Comparison of ENCODE assay signal across 15 cellular contexts in the genomic region with DNA sequence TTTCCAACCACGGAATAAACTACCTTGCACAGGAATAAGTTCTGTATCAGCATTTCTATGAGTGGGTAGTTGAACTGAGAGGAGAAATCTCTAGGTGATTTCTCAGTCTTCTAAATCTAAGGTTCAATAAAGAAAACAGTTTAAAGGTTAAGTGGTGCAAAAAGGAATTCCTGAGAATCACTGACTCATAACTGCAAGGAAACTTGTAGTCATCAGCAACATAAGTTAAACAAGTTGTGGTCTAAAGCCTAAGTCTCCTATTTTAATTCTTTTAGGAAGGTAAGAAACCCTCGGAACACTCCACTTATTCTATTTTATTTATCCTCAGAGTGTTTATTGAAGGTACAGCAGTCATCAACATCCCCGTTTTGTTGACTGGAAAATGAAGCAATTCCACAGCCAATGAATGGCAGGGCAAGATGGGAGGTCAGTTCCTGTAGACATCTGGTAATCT.
DNase-seq lines count a peak whose midpoint lies in the region; ATAC-seq and TF ChIP-seq lines count a peak whose summit lies in the region.
"Had no signal": no experiment of that assay in that cellular context is flagged by ENCODE, and none has a peak within 500 bp of the region (broad histone marks: within the 10 kb centered on the region; RNA-seq: fewer than 3 reads in every experiment).

No MANE protein-coding gene starts in this region.

- H3K27me3 Mint-ChIP-seq in T-helper 2 cell treated with Interferon-gamma antibody and Interleukin-4, amounts not matched to agents 5 μg/mL and 100 μg/mL, for 36 hours (ENCODE audit: low read depth), result no peaks in the 10 kb centered on the region

- H2BK15ac ChIP-seq in IMR-90 (ENCODE audit: low read depth, low read length), result peak overlapping the region; percentile 95; the same call in 2 of the 3 replicates
- no peak overlapping the region for H2BK15ac ChIP-seq in mesenchymal stem cell (ENCODE audit: low read depth, poor library complexity, severe bottlenecking)

- H3K4me3 ChIP-seq in AG10803 (ENCODE audit: low read length) (no peak overlapping the region), IMR-90 (ENCODE audit: insufficient read depth, low read depth, low read length) (no peak overlapping the region), cardiac fibroblast (replicated peaks in 1 of 2; ENCODE audit: low read depth in 2 of 2, low read length in 2 of 2) (no peak overlapping the region), mesenchymal stem cell (ENCODE audit: insufficient read depth in 1 of 2, low read depth in 1 of 2, low read length in 2 of 2) (peak overlapping the region in 1 of 2 experiments; percentile 2), A673 (ENCODE audit: low read depth, low read length, poor library complexity, severe bottlenecking) (no peak overlapping the region)
- H3K4me3 ChIP-seq: heart left ventricle, skin epidermis had no signal

- BruUV-seq in IMR-90 (replicated peaks; lab: Mats Ljungman, UMichigan) (no TSS peak), A673 (replicated peaks; lab: Mats Ljungman, UMichigan) (no TSS peak)

- no peak for TF ChIP-seq RAD21 in IMR-90 (IDR thresholded peaks at IDR 0.05; ENCODE audit: low read length)

- POLR2A ChIA-PET in IMR-90 (lab: Charles Lee; ENCODE audit: unreplicated experiment), result no interaction called here
- POLR2A ChIA-PET in A673 (lab: Charles Lee; ENCODE audit: low non-redundant PET), result no interaction called here

- ATAC-seq in IMR-90 (ENCODE audit: low read depth), result peak; percentile 18
- ATAC-seq: heart left ventricle, Panc1, WTC11 had no signal

- H2BK20ac ChIP-seq in IMR-90 (ENCODE audit: low read depth, low read length), result peak overlapping the region; percentile 96

- H3K36me3 ChIP-seq in IMR-90 (ENCODE audit: control insufficient read depth, insufficient read depth, low read length) (no peaks in the 10 kb centered on the region), mesenchymal stem cell (ENCODE audit: control insufficient read depth in 1 of 2, insufficient read depth in 2 of 2, low read depth in 1 of 2, low read length in 2 of 2) (no peaks in the 10 kb centered on the region), A673 (ENCODE audit: insufficient read depth, low read length, poor library complexity, severe bottlenecking) (no peaks in the 10 kb centered on the region)
- H3K36me3 ChIP-seq: heart left ventricle had no signal

- peaks cover 22% of the 10 kb centered on the region for H3K4me1 Mint-ChIP-seq in T-helper 2 cell treated with Interferon-gamma antibody and Interleukin-4, amounts not matched to agents 5 μg/mL and 100 μg/mL, for 36 hours (ENCODE audit: low read depth)

- H2BK5ac ChIP-seq in IMR-90 (ENCODE audit: low read depth, low read length, poor library complexity, severe bottlenecking) (peak overlapping the region; percentile 99), mesenchymal stem cell (ENCODE audit: low read depth, low read length, poor library complexity, severe bottlenecking) (no peak overlapping the region)

- intact Hi-C loops in IMR-90 (cut with micrococcal nuclease) (no loop called here), A673 (cut with micrococcal nuclease; ENCODE audit: unreplicated experiment) (no loop called here)

- H3K27me3 ChIP-seq in IMR-90 (ENCODE audit: control insufficient read depth, insufficient read depth, low read length), result no peaks in the 10 kb centered on the region
- no peaks in the 10 kb centered on the region for H3K27me3 ChIP-seq in mesenchymal stem cell (ENCODE audit: control insufficient read depth in 1 of 2, insufficient read depth in 1 of 2, low read length in 2 of 2)
- no peaks in the 10 kb centered on the region for H3K27me3 ChIP-seq in A673 (replicated peaks; ENCODE audit: insufficient read depth, low read depth, low read length, poor library complexity)
- H3K27me3 ChIP-seq: heart left ventricle had no signal

- H4K5ac ChIP-seq in IMR-90 (ENCODE audit: low read depth, low read length), result peak overlapping the region; percentile 69; the same call in 1 of the 2 replicates

- no peak overlapping the region; the same call in 1 of the 2 replicates for H3K56ac ChIP-seq in IMR-90 (ENCODE audit: extremely low read depth, insufficient read depth, low read length)

- no peak overlapping the region for H2BK12ac ChIP-seq in mesenchymal stem cell (ENCODE audit: low read length in 2 of 2)

- dilution Hi-C loops in IMR-90 (cut with HindIII; ENCODE audit: low sequenced_read_pairs, unreplicated experiment), result no loop called here

- H3K23ac ChIP-seq in IMR-90 (ENCODE audit: low read depth, low read length), result peak overlapping the region; percentile 94
- no peak overlapping the region for H3K23ac ChIP-seq in mesenchymal stem cell (ENCODE audit: low read length in 2 of 2)

- H4K91ac ChIP-seq in IMR-90 (ENCODE audit: insufficient read depth, low read depth, low read length) (peak overlapping the region; percentile 94), mesenchymal stem cell (ENCODE audit: low read length) (no peak overlapping the region)

- H3K9me1 ChIP-seq in IMR-90 (ENCODE audit: insufficient read depth, low read length), result peaks cover 4% of the 10 kb centered on the region

- H3K9me3 ChIP-seq in IMR-90 (ENCODE audit: control insufficient read depth, insufficient read depth, low read length) (no peaks in the 10 kb centered on the region), mesenchymal stem cell (ENCODE audit: control insufficient read depth, low read length) (no peaks in the 10 kb centered on the region), A673 (ENCODE audit: low read depth, low read length, poor library complexity, severe bottlenecking) (no peaks in the 10 kb centered on the region)
- H3K9me3 ChIP-seq: heart left ventricle had no signal

- H2AK5ac ChIP-seq in IMR-90 (ENCODE audit: low read depth, low read length), result peak overlapping the region; percentile 86; the same call in 1 of the 2 replicates
- H2AK5ac ChIP-seq in mesenchymal stem cell (ENCODE audit: low read length, severe bottlenecking), result no peak overlapping the region

- H4K8ac ChIP-seq in IMR-90 (ENCODE audit: low read depth in 2 of 2, low read length in 2 of 2) (peak overlapping the region; percentile 84 to 92; a peak in 3 of 4 replicates), mesenchymal stem cell (ENCODE audit: low read length) (no peak overlapping the region)

- no peak overlapping the region for H3K4me3 Mint-ChIP-seq in T-helper 2 cell treated with Interferon-gamma antibody and Interleukin-4, amounts not matched to agents 5 μg/mL and 100 μg/mL, for 36 hours
- H3K4me3 Mint-ChIP-seq: WTC11 had no signal

- peaks cover 21% of the 10 kb centered on the region for H3K4me1 ChIP-seq in IMR-90 (ENCODE audit: control insufficient read depth, insufficient read depth, low read length)
- peaks cover 10% of the 10 kb centered on the region for H3K4me1 ChIP-seq in mesenchymal stem cell (ENCODE audit: control insufficient read depth, insufficient read depth, low read depth, low read length)
- H3K4me1 ChIP-seq in A673 (ENCODE audit: insufficient read depth, low read length, poor library complexity, severe bottlenecking), result no peaks in the 10 kb centered on the region

- H3K27ac Mint-ChIP-seq in T-helper 2 cell treated with Interferon-gamma antibody and Interleukin-4, amounts not matched to agents 5 μg/mL and 100 μg/mL, for 36 hours, result no peak overlapping the region
- H3K27ac Mint-ChIP-seq: WTC11 had no signal

- H2AK9ac ChIP-seq in IMR-90 (replicated peaks; ENCODE audit: low read depth, low read length, poor library complexity), result no peak overlapping the region

- H3K79me1 ChIP-seq in IMR-90 (ENCODE audit: low read depth in 1 of 2, low read length in 2 of 2) (peaks cover 5 to 27% of the 10 kb centered on the region in 2 experiments; a peak in 3 of 4 replicates), mesenchymal stem cell (replicated peaks; ENCODE audit: low read length, poor library complexity, severe bottlenecking) (no peaks in the 10 kb centered on the region)

- CTCF ChIA-PET in IMR-90 (lab: Yijun Ruan, JAX) (no interaction called here), A673 (lab: Charles Lee) (no interaction called here)

- in situ Hi-C loops in IMR-90 (cut with MboI; ENCODE audit: low sequenced_read_pairs), result no loop called here

- H4K20me1 ChIP-seq in IMR-90 (ENCODE audit: insufficient read depth, low read length), result no peaks in the 10 kb centered on the region

- no peak overlapping the region for H2AFZ ChIP-seq in IMR-90 (replicated peaks; ENCODE audit: low read length, poor library complexity)
- H2AFZ ChIP-seq in mesenchymal stem cell (ENCODE audit: low read depth, low read length), result no peak overlapping the region

- DNase-seq in AG10803 (ENCODE audit: low read depth) (peak; percentile 65), IMR-90 (peak; percentile 89), cardiac fibroblast (ENCODE audit: low read depth in 2 of 2) (peak; percentile 45 to 83), mesenchymal stem cell (peak; percentile 93), A673 (ENCODE audit: low spot score) (no peak), activated gamma-delta T cell treated with Interleukin-2 at 50 U/mL for 16 hours (no peak)
- DNase-seq in T-helper 2 cell treated with Interferon-gamma antibody and Interleukin-4, amounts not matched to agents 5 μg/mL and 100 μg/mL, for 36 hours (ENCODE audit: low spot score), result no peak
- no peak for DNase-seq in activated effector memory CD4-positive, alpha-beta T cell treated with anti-CD3 and anti-CD28 coated beads, Interleukin-2, amount 50 U/mL, for 16 hours
- DNase-seq: aorta; heart left ventricle; NCI-H2171; stimulated activated CD8-positive, alpha-beta memory T cell treated with anti-CD3 and anti-CD28 coated beads, Interleukin-4, amount 100 ng/mL, for 48 hours had no signal

- no CpG with 5 or more reads among the region's 3 CpGs for WGBS in IMR-90 (ENCODE audit: extremely low coverage in 2 of 2, insufficient read length in 1 of 2), 2 experiments
- whole genome bisulfite sequencing in mesenchymal stem cell, result 0% methylated on average over 1 of the region's 3 CpGs

- H3K27ac ChIP-seq in IMR-90 (ENCODE audit: insufficient read depth, low read length) (peak overlapping the region; percentile 54), mesenchymal stem cell (ENCODE audit: low read length, poor library complexity, severe bottlenecking) (peak overlapping the region; percentile 84), A673 (ENCODE audit: low read depth, low read length, poor library complexity, severe bottlenecking) (no peak overlapping the region)
- H3K27ac ChIP-seq: heart left ventricle had no signal

- H3K9ac ChIP-seq in IMR-90 (ENCODE audit: low read depth, low read length) (no peak overlapping the region), mesenchymal stem cell (ENCODE audit: low read length) (peak overlapping the region; percentile 46)

- peak overlapping the region; percentile 97 for H2BK120ac ChIP-seq in IMR-90 (ENCODE audit: low read depth, low read length)
- H2BK120ac ChIP-seq in mesenchymal stem cell (ENCODE audit: low read depth, low read length), result no peak overlapping the region

- H3K18ac ChIP-seq in IMR-90 (ENCODE audit: low read depth, low read length), result peak overlapping the region; percentile 95; the same call in 1 of the 2 replicates
- no peak overlapping the region for H3K18ac ChIP-seq in mesenchymal stem cell (ENCODE audit: low read depth in 1 of 2, low read length in 2 of 2)

- peak overlapping the region; percentile 86 for H3K14ac ChIP-seq in IMR-90 (replicated peaks; ENCODE audit: low read depth, low read length)
- H3K14ac ChIP-seq in mesenchymal stem cell (ENCODE audit: low read length in 2 of 2), result no peak overlapping the region

- H3K9me3 Mint-ChIP-seq in T-helper 2 cell treated with Interferon-gamma antibody and Interleukin-4, amounts not matched to agents 5 μg/mL and 100 μg/mL, for 36 hours, result peaks cover 16% of the 10 kb centered on the region

- no peaks in the 10 kb centered on the region for H3K36me3 Mint-ChIP-seq in T-helper 2 cell treated with Interferon-gamma antibody and Interleukin-4, amounts not matched to agents 5 μg/mL and 100 μg/mL, for 36 hours (ENCODE audit: low read depth)
- H3K36me3 Mint-ChIP-seq: WTC11 had no signal

- H3K4ac ChIP-seq in IMR-90 (ENCODE audit: low read depth, low read length) (peak overlapping the region; percentile 94), mesenchymal stem cell (ENCODE audit: low read depth in 1 of 2, low read length in 2 of 2) (no peak overlapping the region)

- no peak for TF ChIP-seq POLR2A in IMR-90 (IDR thresholded peaks at IDR 0.05; ENCODE audit: low read depth, low read length)

- TF ChIP-seq CTCF in AG10803 (conservative IDR thresholded peaks at IDR 0.05; ENCODE audit: low read length) (no peak), IMR-90 (conservative IDR thresholded peaks at IDR 0.05; ENCODE audit: low read depth, low read length) (no peak), cardiac fibroblast (IDR thresholded peaks at IDR 0.05; ENCODE audit: low read depth, low read length) (no peak), A673 (conservative IDR thresholded peaks at IDR 0.05; ENCODE audit: low read depth, low read length) (no peak)

- H3K4me2 ChIP-seq in IMR-90 (ENCODE audit: low read depth, low read length) (peak overlapping the region; percentile 82; the same call in 1 of the 2 replicates), mesenchymal stem cell (ENCODE audit: low read length, poor library complexity, severe bottlenecking) (no peak overlapping the region)

Comparison
In these comparisons a context has a peak if more than half of its experiments do, and no peak if none do; other contexts are left out.
1. DNase-seq: peak in AG10803 (single experiment), IMR-90 (single experiment), cardiac fibroblast (2 of 2) and mesenchymal stem cell (single experiment); none in T-helper 2 cell treated with Interferon-gamma antibody and Interleukin-4, amounts not matched to agents 5 μg/mL and 100 μg/mL, for 36 hours (single experiment), A673 (single experiment), activated effector memory CD4-positive, alpha-beta T cell treated with anti-CD3 and anti-CD28 coated beads, Interleukin-2, amount 50 U/mL, for 16 hours (single experiment) and activated gamma-delta T cell treated with Interleukin-2 at 50 U/mL for 16 hours (single experiment).